ENCODE assay signal across 20 cellular contexts in the genomic region with DNA sequence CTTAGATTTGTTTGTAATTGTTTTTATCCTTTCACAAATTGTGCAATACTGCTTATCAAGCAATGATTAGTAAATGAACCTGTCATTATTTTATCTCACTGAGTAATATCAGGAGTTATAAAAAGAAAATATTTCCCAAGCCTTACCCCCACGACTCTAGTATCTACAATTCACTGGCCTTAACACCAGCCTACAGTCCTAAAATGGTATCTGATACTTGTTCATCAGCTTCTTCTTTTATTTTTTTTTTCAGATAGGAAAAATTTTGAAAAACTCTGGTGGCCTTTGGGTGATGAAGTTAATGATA.
"Had no signal": no experiment of that assay in that cellular context is flagged by ENCODE, and none has a peak within 500 bp of the region (broad histone marks: within the 10 kb centered on the region; RNA-seq: fewer than 3 reads in every experiment).

No MANE protein-coding gene starts in this region.

- FAIRE-seq: RCC 7860 had no signal

- H3K4me2 ChIP-seq: SK-N-SH had no signal

- DNase-seq: KBM-7, MV-4-11, NCI-H1048, NCI-H1105, NCI-H1417, NCI-H146, NCI-H1694 treated with DMSO at 0.1 percent for 48 hours, NCI-H1930, NCI-H2081, NCI-H2107, NCI-H2227 treated with DMSO at 0.1 percent for 48 hours, NCI-H446, NCI-H510A, NCI-H524 treated with DMSO at 0.1 percent for 48 hours, NCI-H69, NCI-H774, RPMI8226, SHP77, SK-N-SH had no signal

- H3K9ac ChIP-seq: SK-N-SH had no signal

- H3K9me3 ChIP-seq: SK-N-SH had no signal
